ENCODE assay signal across 8 cellular contexts in the genomic region with DNA sequence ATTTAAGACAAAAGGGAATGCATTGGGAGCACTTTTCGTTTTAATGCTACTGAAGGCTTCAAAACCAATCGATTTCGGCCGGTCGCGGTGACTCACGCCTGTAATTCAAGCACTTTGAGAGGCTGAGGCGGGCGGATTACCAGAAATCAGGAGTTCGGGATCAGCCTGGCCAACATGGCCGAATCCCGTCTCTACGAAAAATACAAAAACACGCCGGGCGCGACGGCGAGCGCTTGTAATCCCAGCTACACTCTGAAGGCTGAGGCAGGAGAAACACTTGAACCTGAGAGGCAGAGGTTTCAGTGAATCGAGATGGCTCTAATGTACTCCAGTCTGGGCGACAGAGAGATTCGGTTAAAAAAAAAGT. TPM values are rescaled to one million over a fixed set of nuclear protein-coding genes. Genes with fewer than 3 reads are reported as not detected.
DNase-seq lines count a peak whose midpoint lies in the region; ATAC-seq and TF ChIP-seq lines count a peak whose summit lies in the region.

No MANE protein-coding gene starts in this region.

- H3K9me3 Mint-ChIP-seq in activated T-cell treated with anti-CD3 and anti-CD28 coated beads, Interleukin-2, amount 50 U/mL, for 72 hours: no peaks in the 10 kb centered on the region
- peaks cover 5% of the 10 kb centered on the region for H3K9me3 Mint-ChIP-seq in neural progenitor cell

- H3K27me3 Mint-ChIP-seq in activated T-cell treated with anti-CD3 and anti-CD28 coated beads, Interleukin-2, amount 50 U/mL, for 72 hours (ENCODE audit: low read depth): no peaks in the 10 kb centered on the region
- peaks cover 2% of the 10 kb centered on the region for H3K27me3 Mint-ChIP-seq in neural progenitor cell (ENCODE audit: insufficient read depth, low read depth)

- ATAC-seq in GM21737 (IDR thresholded peaks at IDR 0.05; ENCODE audit: unreplicated experiment): peak; percentile 13
- ATAC-seq in activated T-cell treated with anti-CD3 and anti-CD28 coated beads, Interleukin-2, amount 50 U/mL, for 72 hours (replicated peaks in 1 of 2): no peak
- ATAC-seq in aorta (ENCODE audit: low FRiP score): peak; percentile 45

- H3K9me2 ChIP-seq in DOHH2 (replicated peaks; ENCODE audit: control insufficient read depth, low read length): no peaks in the 10 kb centered on the region

- intact Hi-C loops in aorta (cut with DNase I): no loop called here

- no peak overlapping the region for H3K9ac ChIP-seq in neural progenitor cell

- peak overlapping the region; percentile 100 for H3K27ac Mint-ChIP-seq in activated T-cell treated with anti-CD3 and anti-CD28 coated beads, Interleukin-2, amount 50 U/mL, for 72 hours
- H3K27ac Mint-ChIP-seq in neural progenitor cell: peak overlapping the region; percentile 97

- H3K79me2 ChIP-seq in DOHH2 (ENCODE audit: control insufficient read depth, low read length) (no peaks in the 10 kb centered on the region), neural progenitor cell (ENCODE audit: low read depth) (no peaks in the 10 kb centered on the region)

- WGBS in aorta, 2 donors: 0% methylated on average over 23 of the region's 23 CpGs

- no peak for TF ChIP-seq CTCF in DOHH2 (IDR thresholded peaks at IDR 0.05; ENCODE audit: low read depth, low read length, poor library complexity, severe bottlenecking)
- no peak for TF ChIP-seq CTCF in neural progenitor cell (IDR thresholded peaks at IDR 0.05)

- H3K36me3 ChIP-seq in DOHH2 (ENCODE audit: control insufficient read depth, low read length) (peaks cover 15% of the 10 kb centered on the region), MG63 (no peaks in the 10 kb centered on the region), neural progenitor cell (no peaks in the 10 kb centered on the region), aorta (ENCODE audit: control insufficient read depth in 1 of 2, insufficient read depth in 2 of 2, low read length in 1 of 2) (no peaks in the 10 kb centered on the region)

- peaks cover 28% of the 10 kb centered on the region for H3F3A ChIP-seq in DOHH2 (ENCODE audit: control insufficient read depth, insufficient read depth)
- H3F3A ChIP-seq in neural progenitor cell (ENCODE audit: low read depth): peaks cover 35% of the 10 kb centered on the region

- H3K4me1 ChIP-seq in DOHH2 (ENCODE audit: control insufficient read depth, low read length) (peaks cover 49% of the 10 kb centered on the region), neural progenitor cell (peaks cover 17% of the 10 kb centered on the region), aorta (ENCODE audit: control insufficient read depth in 1 of 2, insufficient read depth in 2 of 2, low read length in 2 of 2) (no peaks in the 10 kb centered on the region)

- DNase-seq in MG63: peak; percentile 59
- DNase-seq in activated T-cell treated with anti-CD3 and anti-CD28 coated beads, Interleukin-2, amount 50 U/mL, for 72 hours: peak; percentile 68 to 70
- peak; percentile 72 for DNase-seq in fibroblast of peridontal ligament (ENCODE audit: extremely low read depth)
- DNase-seq in neural progenitor cell (ENCODE audit: low spot score): peak; percentile 64
- peak; percentile 80 to 88 for DNase-seq in aorta
- DNase-seq in hepatic stellate cell (ENCODE audit: low spot score): no peak

- peak overlapping the region; percentile 99 for H3K27ac ChIP-seq in DOHH2 (ENCODE audit: low read depth, low read length)
- H3K27ac ChIP-seq in neural progenitor cell: peak overlapping the region; percentile 59
- peak overlapping the region; percentile 85 to 98 for H3K27ac ChIP-seq in aorta (ENCODE audit: low read depth in 1 of 2, low read length in 2 of 2)

- H3K27me3 ChIP-seq in DOHH2 (ENCODE audit: control insufficient read depth, low read length): no peaks in the 10 kb centered on the region
- no peaks in the 10 kb centered on the region for H3K27me3 ChIP-seq in MG63
- no peaks in the 10 kb centered on the region for H3K27me3 ChIP-seq in neural progenitor cell
- peaks cover 0 to 2% of the 10 kb centered on the region in 2 donors for H3K27me3 ChIP-seq in aorta (ENCODE audit: control insufficient read depth in 1 of 2, insufficient read depth in 2 of 2, low read length in 1 of 2)

- peaks cover 67% of the 10 kb centered on the region for H3K4me1 Mint-ChIP-seq in activated T-cell treated with anti-CD3 and anti-CD28 coated beads, Interleukin-2, amount 50 U/mL, for 72 hours (ENCODE audit: low read depth)
- peaks cover 39% of the 10 kb centered on the region for H3K4me1 Mint-ChIP-seq in neural progenitor cell

- peak overlapping the region; percentile 87 to 99 for H3K4me3 Mint-ChIP-seq in activated T-cell treated with anti-CD3 and anti-CD28 coated beads, Interleukin-2, amount 50 U/mL, for 72 hours
- H3K4me3 Mint-ChIP-seq in neural progenitor cell: peak overlapping the region; percentile 97

- H2AFZ ChIP-seq in neural progenitor cell (replicated peaks): no peak overlapping the region

- no peaks in the 10 kb centered on the region; the same call in 1 of the 2 replicates for H3K9me3 ChIP-seq in DOHH2 (ENCODE audit: control insufficient read depth, insufficient read depth, low read length)
- no peaks in the 10 kb centered on the region for H3K9me3 ChIP-seq in MG63
- H3K9me3 ChIP-seq in neural progenitor cell (ENCODE audit: low read depth): no peaks in the 10 kb centered on the region
- H3K9me3 ChIP-seq in aorta (ENCODE audit: control insufficient read depth, low read length): no peaks in the 10 kb centered on the region

- H3K4me3 ChIP-seq in DOHH2 (ENCODE audit: low read length): peak overlapping the region; percentile 99
- H3K4me3 ChIP-seq in MG63: peak overlapping the region; percentile 59
- peak overlapping the region; percentile 56 for H3K4me3 ChIP-seq in neural progenitor cell
- peak overlapping the region; percentile 53 to 83 for H3K4me3 ChIP-seq in aorta (ENCODE audit: low read length in 2 of 2)

- H4K20me1 ChIP-seq in DOHH2 (ENCODE audit: control insufficient read depth, insufficient read depth, low read depth, low read length) (no peaks in the 10 kb centered on the region), neural progenitor cell (ENCODE audit: low read depth) (no peaks in the 10 kb centered on the region)

- H3K36me3 Mint-ChIP-seq in activated T-cell treated with anti-CD3 and anti-CD28 coated beads, Interleukin-2, amount 50 U/mL, for 72 hours (ENCODE audit: insufficient read depth in 2 of 2): peaks cover 0 to 1% of the 10 kb centered on the region in 2 donors
- H3K36me3 Mint-ChIP-seq in neural progenitor cell: no peaks in the 10 kb centered on the region

- peak overlapping the region; percentile 96 for H3K4me2 ChIP-seq in DOHH2 (ENCODE audit: low read length)
- peak overlapping the region; percentile 82 for H3K4me2 ChIP-seq in neural progenitor cell

RNA-seq across cellular contexts. Expression of gene TRIM38, which starts 58.4 kb away (rescaled TPM):
- 1.4 and 1.8 TPM in 2 replicates for total RNA-seq in MG63 (2014; rRNA removed; shearing (Covaris generic); ENCODE audit: low replicate concordance)
- 10 to 100 TPM; 21.3 to 39.9 TPM for total RNA-seq in activated T-cell treated with anti-CD3 and anti-CD28 coated beads, Interleukin-2, amount 50 U/mL, for 72 hours
- total RNA-seq in neural progenitor cell (ENCODE audit: low replicate concordance) (0.25 and 0.30 TPM in 2 replicates), aorta (10 to 100 TPM; 24.3 to 24.8 TPM)
- 10 to 100 TPM in 1 of 2 donors, 1 to 10 TPM in 1; 6.4 to 11.9 TPM for polyA plus RNA-seq in aorta

Comparison
In these comparisons a context has a peak if more than half of its experiments do, and no peak if none do; other contexts are left out.
1. ATAC-seq: peak in GM21737 (single experiment) and aorta (single experiment); none in activated T-cell treated with anti-CD3 and anti-CD28 coated beads, Interleukin-2, amount 50 U/mL, for 72 hours (0 of 2).
2. Peak in every context shown above with its lines, with median percentiles within 50 percentile points of each other: H3K27ac ChIP-seq and H3K4me3 ChIP-seq.